ENCODE assay signal across 9 cellular contexts in the genomic region with DNA sequence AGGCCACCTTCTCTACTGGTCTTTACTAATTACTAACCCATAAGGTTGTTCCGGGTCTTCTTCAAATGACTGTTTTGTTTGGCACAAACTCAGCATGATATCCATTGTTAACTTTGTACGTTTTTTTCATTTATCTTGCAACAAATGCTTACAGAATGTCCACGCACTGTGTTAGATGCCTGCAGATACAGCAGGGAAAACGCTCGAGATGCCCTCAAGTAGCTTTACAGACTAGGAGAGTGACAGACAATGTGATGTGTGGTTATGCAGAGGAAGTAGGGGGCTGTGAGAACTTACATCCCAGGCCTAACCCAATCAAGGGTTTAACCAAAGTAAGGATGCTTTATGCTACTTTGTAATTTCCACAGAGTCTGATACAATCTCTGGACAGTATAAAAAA. TPM values are rescaled to one million over a fixed set of nuclear protein-coding genes. Genes with fewer than 3 reads are reported as not detected.
DNase-seq lines count a peak whose midpoint lies in the region; ATAC-seq and TF ChIP-seq lines count a peak whose summit lies in the region.
"Had no signal": no experiment of that assay in that cellular context is flagged by ENCODE, and none has a peak within 500 bp of the region (broad histone marks: within the 10 kb centered on the region; RNA-seq: fewer than 3 reads in every experiment).

No MANE protein-coding gene starts in this region.

- no peaks in the 10 kb centered on the region for H3K9me3 ChIP-seq in right atrium auricular region
- H3K9me3 ChIP-seq in upper lobe of right lung: no peaks in the 10 kb centered on the region

- POLR2A ChIA-PET in activated CD8-positive, alpha-beta T cell treated with anti-CD3 and anti-CD28 coated beads for 36 hours (lab: Charles Lee): interaction anchor here (0.6 to 7.5 kb wide), 10 partner anchors 18 to 871 kb away, joined by 3 to 178 read pairs (median 6); a partner anchor contains a TSS

- DNase-seq in right atrium auricular region (ENCODE audit: low spot score): no peak
- DNase-seq in left ventricle myocardium superior: no peak
- peak; percentile 41 for DNase-seq in activated CD8-positive, alpha-beta T cell treated with anti-CD3 and anti-CD28 coated beads for 36 hours
- no peak for DNase-seq in kidney epithelial cell (ENCODE audit: low read depth)
- DNase-seq in upper lobe of right lung: no peak
- no peak for DNase-seq in activated CD4-positive, alpha-beta T cell treated with anti-CD3 and anti-CD28 coated beads for 1 hour
- DNase-seq in OCI-M2 (lab: John Stamatoyannopoulos, UW; ENCODE audit: unreplicated experiment): no peak
- DNase-seq: NCI-H2107 had no signal

- peaks cover 25% of the 10 kb centered on the region for H3K4me1 Mint-ChIP-seq in activated CD8-positive, alpha-beta T cell treated with anti-CD3 and anti-CD28 coated beads for 36 hours (ENCODE audit: low read depth)

- H3K36me3 Mint-ChIP-seq in activated CD8-positive, alpha-beta T cell treated with anti-CD3 and anti-CD28 coated beads for 36 hours (ENCODE audit: low read depth): peaks cover 31% of the 10 kb centered on the region

- peaks cover 0 to 17% of the 10 kb centered on the region in 2 donors for H3K4me1 ChIP-seq in right atrium auricular region
- no peaks in the 10 kb centered on the region for H3K4me1 ChIP-seq in upper lobe of right lung

- H3K27ac Mint-ChIP-seq in activated CD8-positive, alpha-beta T cell treated with anti-CD3 and anti-CD28 coated beads for 36 hours: peak overlapping the region; percentile 96

- peaks cover 11% of the 10 kb centered on the region for H3K36me3 ChIP-seq in right atrium auricular region
- no peaks in the 10 kb centered on the region for H3K36me3 ChIP-seq in kidney epithelial cell (ENCODE audit: control insufficient read depth, insufficient read depth, low read length)
- H3K36me3 ChIP-seq in upper lobe of right lung: no peaks in the 10 kb centered on the region

- ATAC-seq in left ventricle myocardium superior (no peak), upper lobe of right lung (no peak), GM21717 (IDR thresholded peaks at IDR 0.05; ENCODE audit: unreplicated experiment) (no peak)
- ATAC-seq in activated CD8-positive, alpha-beta T cell treated with anti-CD3 and anti-CD28 coated beads for 36 hours: peak; percentile 52

- intact Hi-C loops in left ventricle myocardium superior (cut with micrococcal nuclease) (no loop called here), upper lobe of right lung (cut with DNase I) (no loop called here)
- intact Hi-C loops in activated CD8-positive, alpha-beta T cell treated with anti-CD3 and anti-CD28 coated beads for 36 hours (cut with micrococcal nuclease): loop anchor here (2.0 kb wide), 1 partner anchor 14 kb away; no protein-coding TSS in a partner anchor

- H3K27me3 ChIP-seq in right atrium auricular region (no peaks in the 10 kb centered on the region), kidney epithelial cell (ENCODE audit: control insufficient read depth, insufficient read depth, low read length) (no peaks in the 10 kb centered on the region), upper lobe of right lung (no peaks in the 10 kb centered on the region)

- TF ChIP-seq CTCF in right atrium auricular region (IDR thresholded peaks at IDR 0.05) (no peak), kidney epithelial cell (IDR thresholded peaks at IDR 0.05; ENCODE audit: insufficient read depth, low read length, poor library complexity, severe bottlenecking) (no peak), upper lobe of right lung (IDR thresholded peaks at IDR 0.05) (no peak)
- TF ChIP-seq CTCF in activated CD8-positive, alpha-beta T cell treated with anti-CD3 and anti-CD28 coated beads for 36 hours (IDR thresholded peaks at IDR 0.05): no peak

- CTCF ChIA-PET in activated CD8-positive, alpha-beta T cell treated with anti-CD3 and anti-CD28 coated beads for 36 hours (lab: Charles Lee): interaction anchor here (0.7 to 8.1 kb wide), 4 partner anchors 9 to 192 kb away, joined by 3 to 61 read pairs (median 6); no protein-coding TSS in a partner anchor

- H3K9me3 Mint-ChIP-seq in activated CD8-positive, alpha-beta T cell treated with anti-CD3 and anti-CD28 coated beads for 36 hours: no peaks in the 10 kb centered on the region

- H3K27me3 Mint-ChIP-seq in activated CD8-positive, alpha-beta T cell treated with anti-CD3 and anti-CD28 coated beads for 36 hours: no peaks in the 10 kb centered on the region

- H3K4me3 Mint-ChIP-seq in activated CD8-positive, alpha-beta T cell treated with anti-CD3 and anti-CD28 coated beads for 36 hours: peak overlapping the region; percentile 95

- H3K4me3 ChIP-seq in right atrium auricular region (peak overlapping the region; percentile 56 to 79), kidney epithelial cell (ENCODE audit: low read depth, low read length) (peak overlapping the region; percentile 79), upper lobe of right lung (peak overlapping the region; percentile 79)

- H3K27ac ChIP-seq in right atrium auricular region: peak overlapping the region in 1 of 2 donors; percentile 81
- H3K27ac ChIP-seq in upper lobe of right lung: no peak overlapping the region

RNA-seq across cellular contexts. Expression of a gene that starts 0.9 kb away (rescaled TPM):
- 1 to 10 TPM; 7.2 to 8.9 TPM for total RNA-seq in right atrium auricular region
- 9.7 TPM for total RNA-seq in left ventricle myocardium superior
- total RNA-seq in activated CD8-positive, alpha-beta T cell treated with anti-CD3 and anti-CD28 coated beads for 36 hours: 100 to 1,000 TPM; 110 to 125 TPM
- 33.3 and 35.0 TPM in 2 replicates for total RNA-seq in kidney epithelial cell
- total RNA-seq in upper lobe of right lung: 8.3 TPM

RNA-seq across cellular contexts. Expression of a gene that starts 23.9 kb away (rescaled TPM):
- total RNA-seq in right atrium auricular region: 100 to 1,000 TPM; 302 to 323 TPM
- 455 TPM for total RNA-seq in left ventricle myocardium superior
- 100 to 1,000 TPM; 450 to 466 TPM for total RNA-seq in activated CD8-positive, alpha-beta T cell treated with anti-CD3 and anti-CD28 coated beads for 36 hours
- total RNA-seq in kidney epithelial cell: 269 and 292 TPM in 2 replicates
- 405 TPM for total RNA-seq in upper lobe of right lung

RNA-seq across cellular contexts. Expression of a gene that starts 35.3 kb away (rescaled TPM):
- total RNA-seq in right atrium auricular region (10 to 100 TPM in 1 of 2 donors, 1 to 10 TPM in 1; 2.4 to 19.1 TPM), left ventricle myocardium superior (4.0 TPM), kidney epithelial cell (not detected in 2 replicates), upper lobe of right lung (not detected)
- total RNA-seq in activated CD8-positive, alpha-beta T cell treated with anti-CD3 and anti-CD28 coated beads for 36 hours: not detected
